In the genomic region with DNA sequence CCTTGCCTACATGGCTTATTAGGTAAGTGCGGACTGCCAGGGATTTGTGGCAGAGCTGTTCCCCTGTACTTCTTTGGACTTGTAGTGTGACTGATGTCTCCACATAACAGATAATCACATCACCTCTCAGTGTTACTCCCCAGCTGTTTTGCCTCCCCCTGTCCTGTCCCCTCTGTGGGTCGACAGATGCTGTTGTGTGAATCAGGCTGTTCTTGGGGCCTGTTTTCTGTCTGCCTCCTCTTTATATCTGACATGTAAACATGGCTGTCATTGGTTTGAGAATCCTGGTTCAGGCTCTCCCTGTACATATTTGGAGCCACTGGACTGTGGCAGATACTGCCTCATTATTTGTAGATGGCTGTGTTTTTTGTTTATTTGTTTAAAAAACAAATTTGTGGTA, we compare ENCODE assay signal across 19 cellular contexts.
"Had no signal": no experiment of that assay in that cellular context is flagged by ENCODE, and none has a peak within 500 bp of the region (broad histone marks: within the 10 kb centered on the region; RNA-seq: fewer than 3 reads in every experiment).

No MANE protein-coding gene starts in this region.

- H3K27me3 ChIP-seq: thyroid gland had no signal

- H3K36me3 Mint-ChIP-seq: WTC11 had no signal

- H3K27me3 Mint-ChIP-seq: activated T-helper 17 cell treated with anti-CD3 and anti-CD28 coated beads, Interleukin-2, amount 50 U/mL, for 72 hours; brain; effector memory CD8-positive, alpha-beta T cell; naive B cell; stimulated activated naive CD8-positive, alpha-beta T cell treated with anti-CD3 and anti-CD28 coated beads, Interleukin-15, Interleukin-2, amounts not matched to agents 100 ng/mL and 50 ng/mL, for 24 hours had no signal

- H3K9me3 ChIP-seq: mucosa of descending colon, thyroid gland had no signal

- DNase-seq: activated T-cell treated with anti-CD3 and anti-CD28 coated beads, Interleukin-2, amount 50 U/mL, for 1 hour; aorta; caudate nucleus; effector memory CD8-positive, alpha-beta T cell; hippocampal formation; kidney glomerular epithelial cell; mucosa of descending colon; naive B cell; occipital lobe; stimulated activated CD4-positive, alpha-beta T cell treated with anti-CD3 and anti-CD28 coated beads, Interleukin-4, amount 100 ng/mL, for 24 hours; substantia nigra; T1000; thyroid gland had no signal

- H3K27ac Mint-ChIP-seq: activated naive CD4-positive, alpha-beta T cell treated with anti-CD3 and anti-CD28 coated beads, Interleukin-2, amount 50 U/mL, for 72 hours; activated T-helper 17 cell treated with anti-CD3 and anti-CD28 coated beads, Interleukin-2, amount 50 U/mL, for 72 hours; stimulated activated naive CD8-positive, alpha-beta T cell treated with anti-CD3 and anti-CD28 coated beads, Interleukin-15, Interleukin-2, amounts not matched to agents 100 ng/mL and 50 ng/mL, for 24 hours; WTC11 had no signal

- H3K4me3 Mint-ChIP-seq: activated T-helper 17 cell treated with anti-CD3 and anti-CD28 coated beads, Interleukin-2, amount 50 U/mL, for 72 hours; brain; effector memory CD8-positive, alpha-beta T cell; stimulated activated naive CD8-positive, alpha-beta T cell treated with anti-CD3 and anti-CD28 coated beads, Interleukin-15, Interleukin-2, amounts not matched to agents 100 ng/mL and 50 ng/mL, for 24 hours; WTC11 had no signal

- H3K4me3 ChIP-seq: mucosa of descending colon, thyroid gland had no signal

- H3K9me3 Mint-ChIP-seq: activated naive CD4-positive, alpha-beta T cell treated with anti-CD3 and anti-CD28 coated beads, Interleukin-2, amount 50 U/mL, for 72 hours; activated T-helper 17 cell treated with anti-CD3 and anti-CD28 coated beads, Interleukin-2, amount 50 U/mL, for 72 hours; brain; effector memory CD8-positive, alpha-beta T cell; naive B cell; stimulated activated naive CD8-positive, alpha-beta T cell treated with anti-CD3 and anti-CD28 coated beads, Interleukin-15, Interleukin-2, amounts not matched to agents 100 ng/mL and 50 ng/mL, for 24 hours; WTC11 had no signal

- H3K36me3 ChIP-seq: thyroid gland had no signal

- ATAC-seq: activated naive CD4-positive, alpha-beta T cell treated with anti-CD3 and anti-CD28 coated beads, Interleukin-2, amount 50 U/mL, for 72 hours; activated T-helper 17 cell treated with anti-CD3 and anti-CD28 coated beads, Interleukin-2, amount 50 U/mL, for 72 hours; effector memory CD8-positive, alpha-beta T cell; esophagus mucosa; mucosa of descending colon; WTC11 had no signal
